In genomic region chr2:178412047-178412446, GRCh38 we compare ENCODE assay signal across 23 cellular contexts. TPM values are rescaled to one million over a fixed set of nuclear protein-coding genes. Genes with fewer than 3 reads are reported as not detected.
DNase-seq lines count a peak whose midpoint lies in the region; ATAC-seq and TF ChIP-seq lines count a peak whose summit lies in the region.
"Had no signal": no experiment of that assay in that cellular context is flagged by ENCODE, and none has a peak within 500 bp of the region (broad histone marks: within the 10 kb centered on the region; RNA-seq: fewer than 3 reads in every experiment).

No MANE protein-coding gene starts in this region.

- H3K9me2 ChIP-seq in OCI-LY1 (ENCODE audit: low read depth, low read length) (no peaks in the 10 kb centered on the region), OCI-LY7 (ENCODE audit: insufficient read depth, low read length) (no peaks in the 10 kb centered on the region)

- H3K36me3 ChIP-seq in OCI-LY1 (ENCODE audit: insufficient read depth, low read length) (no peaks in the 10 kb centered on the region), OCI-LY7 (ENCODE audit: insufficient read depth, low read length) (no peaks in the 10 kb centered on the region)
- H3K36me3 ChIP-seq: cardiac muscle cell, upper lobe of left lung had no signal

- no peaks in the 10 kb centered on the region for H3K27me3 Mint-ChIP-seq in nephron progenitor cell (ENCODE audit: low read depth, poor library complexity)
- H3K27me3 Mint-ChIP-seq: activated T-cell treated with anti-CD3 and anti-CD28 coated beads, Interleukin-2, amount 50 U/mL, for 24 hours; memory B cell; naive B cell; T-cell had no signal

- no peak overlapping the region for H2AFZ ChIP-seq in OCI-LY1 (ENCODE audit: low read length)
- no peak overlapping the region for H2AFZ ChIP-seq in OCI-LY7 (ENCODE audit: low read length)

- no TSS peak for BruUV-seq in OCI-LY7 (replicated peaks; lab: Mats Ljungman, UMichigan)

- POLR2A ChIA-PET in OCI-LY7 (lab: Charles Lee), result no interaction called here

- H3K27me3 ChIP-seq in OCI-LY1 (ENCODE audit: insufficient read depth, low read length), result no peaks in the 10 kb centered on the region
- H3K27me3 ChIP-seq: cardiac muscle cell, upper lobe of left lung had no signal

- CTCF ChIA-PET in OCI-LY7 (lab: Charles Lee; ENCODE audit: unreplicated experiment), result no interaction called here

- intact Hi-C loops in OCI-LY7 (cut with micrococcal nuclease; ENCODE audit: unreplicated experiment), result loop anchor here (5.0 kb wide), 1 partner anchor 300 kb away; the partner anchor contains the start of gene RBM45

- H3K9me3 Mint-ChIP-seq in nephron progenitor cell, result no peaks in the 10 kb centered on the region
- H3K9me3 Mint-ChIP-seq: activated T-cell treated with anti-CD3 and anti-CD28 coated beads, Interleukin-2, amount 50 U/mL, for 24 hours; memory B cell; naive B cell; T-cell had no signal

- peaks cover 5% of the 10 kb centered on the region for H3K36me3 Mint-ChIP-seq in nephron progenitor cell (ENCODE audit: low read depth)
- H3K36me3 Mint-ChIP-seq: memory B cell, naive B cell, T-cell had no signal

- TF ChIP-seq CTCF in OCI-LY1 (IDR thresholded peaks at IDR 0.05; ENCODE audit: low read length) (no peak), nephron progenitor cell (IDR thresholded peaks at IDR 0.05) (no peak), OCI-LY7 (conservative IDR thresholded peaks at IDR 0.05; ENCODE audit: low read length) (no peak)

- H3K27ac ChIP-seq in OCI-LY1 (ENCODE audit: low read depth, low read length, poor library complexity, severe bottlenecking) (peak overlapping the region; percentile 28), OCI-LY7 (ENCODE audit: low read depth, low read length, poor library complexity, severe bottlenecking) (no peak overlapping the region)
- H3K27ac ChIP-seq: cardiac muscle cell, upper lobe of left lung had no signal

- H3K9me3 ChIP-seq in OCI-LY1 (ENCODE audit: low read length), result no peaks in the 10 kb centered on the region
- no peaks in the 10 kb centered on the region for H3K9me3 ChIP-seq in OCI-LY7 (ENCODE audit: low read length)
- H3K9me3 ChIP-seq: upper lobe of left lung had no signal

- peaks cover 35% of the 10 kb centered on the region for H3K4me1 Mint-ChIP-seq in nephron progenitor cell

- H3K9ac ChIP-seq in OCI-LY1 (ENCODE audit: low read length), result no peak overlapping the region

- H4K20me1 ChIP-seq in OCI-LY1 (ENCODE audit: insufficient read depth, low read length) (no peaks in the 10 kb centered on the region), OCI-LY7 (ENCODE audit: insufficient read depth, low read length) (no peaks in the 10 kb centered on the region)

- H3K4me3 ChIP-seq in OCI-LY1 (ENCODE audit: low read depth, low read length, poor library complexity, severe bottlenecking) (no peak overlapping the region), OCI-LY7 (ENCODE audit: low read depth, low read length, poor library complexity, severe bottlenecking) (no peak overlapping the region)
- H3K4me3 ChIP-seq: cardiac muscle cell, upper lobe of left lung had no signal

- no peaks in the 10 kb centered on the region for H3K79me2 ChIP-seq in OCI-LY1 (ENCODE audit: insufficient read depth, low read length)
- no peaks in the 10 kb centered on the region for H3K79me2 ChIP-seq in OCI-LY7 (ENCODE audit: insufficient read depth, low read depth, low read length)

- peak overlapping the region; percentile 28 for H3K4me3 Mint-ChIP-seq in nephron progenitor cell

- H3K27ac Mint-ChIP-seq in nephron progenitor cell, result no peak overlapping the region
- H3K27ac Mint-ChIP-seq: activated T-cell treated with anti-CD3 and anti-CD28 coated beads, Interleukin-2, amount 50 U/mL, for 24 hours; T-cell had no signal

- ATAC-seq in HG03571 (IDR thresholded peaks at IDR 0.05; ENCODE audit: unreplicated experiment), result no peak
- ATAC-seq: HCT116, sciatic nerve, T-cell had no signal

- H3F3A ChIP-seq in OCI-LY1 (ENCODE audit: insufficient read depth, low read length), result no peaks in the 10 kb centered on the region

- H3K4me1 ChIP-seq in OCI-LY1 (ENCODE audit: insufficient read depth, low read length, severe bottlenecking) (peaks cover 20% of the 10 kb centered on the region), OCI-LY7 (ENCODE audit: insufficient read depth, low read length, poor library complexity, severe bottlenecking) (peaks cover 16% of the 10 kb centered on the region)

- DNase-seq in NCI-H146 (lab: John Stamatoyannopoulos, UW) (peak; percentile 37), NCI-H146 treated with DMSO at 0.1 percent for 48 hours (lab: John Stamatoyannopoulos, UW; ENCODE audit: unreplicated experiment) (no peak), EL (peak; percentile 12), nephron progenitor cell (no peak), OCI-LY7 (ENCODE audit: low spot score) (no peak)
- no peak for DNase-seq in stimulated activated CD4-positive, alpha-beta T cell treated with anti-CD3 and anti-CD28 coated beads, Interleukin-15, amount 100 ng/mL, for 24 hours
- DNase-seq: activated CD4-positive, CD25-positive, alpha-beta regulatory T cell treated with anti-CD3 and anti-CD28 coated beads, Interleukin-2, amount 50 U/mL, for 72 hours; activated naive CD4-positive, alpha-beta T cell; activated T-cell treated with anti-CD3 and anti-CD28 coated beads, Interleukin-2, amount 50 U/mL, for 24 hours; DMS153; naive B cell; NCI-H1092; NCI-H2107; NCI-H524; posterior cingulate gyrus; T-cell; upper lobe of left lung had no signal

- H3K4me2 ChIP-seq in OCI-LY1 (ENCODE audit: low read length) (no peak overlapping the region), OCI-LY7 (ENCODE audit: low read length) (no peak overlapping the region)

RNA-seq across cellular contexts. Expression of gene PRKRA, which starts 38.9 kb away (rescaled TPM):
- total RNA-seq in OCI-LY7 (2014; rRNA removed; shearing (Covaris generic)), result 68.7 and 79.5 TPM in 2 replicates
- 74.1 and 76.4 TPM in 2 replicates for total RNA-seq in OCI-LY7 (2022)

RNA-seq across cellular contexts. Expression of gene PJVK, which starts 39.1 kb away (rescaled TPM):
- 2.2 and 4.0 TPM in 2 replicates for total RNA-seq in OCI-LY7 (2014; rRNA removed; shearing (Covaris generic))
- total RNA-seq in OCI-LY7 (2022), result 6.9 and 9.2 TPM in 2 replicates

Comparison
In these comparisons a context has a peak if more than half of its experiments do, and no peak if none do; other contexts are left out.
1. DNase-seq: peak in NCI-H146 (single experiment) and EL (single experiment); none in NCI-H146 treated with DMSO at 0.1 percent for 48 hours (single experiment), nephron progenitor cell (single experiment), OCI-LY7 (single experiment) and stimulated activated CD4-positive, alpha-beta T cell treated with anti-CD3 and anti-CD28 coated beads, Interleukin-15, amount 100 ng/mL, for 24 hours (single experiment).